ENCODE assay signal across 8 cellular contexts in the genomic region with DNA sequence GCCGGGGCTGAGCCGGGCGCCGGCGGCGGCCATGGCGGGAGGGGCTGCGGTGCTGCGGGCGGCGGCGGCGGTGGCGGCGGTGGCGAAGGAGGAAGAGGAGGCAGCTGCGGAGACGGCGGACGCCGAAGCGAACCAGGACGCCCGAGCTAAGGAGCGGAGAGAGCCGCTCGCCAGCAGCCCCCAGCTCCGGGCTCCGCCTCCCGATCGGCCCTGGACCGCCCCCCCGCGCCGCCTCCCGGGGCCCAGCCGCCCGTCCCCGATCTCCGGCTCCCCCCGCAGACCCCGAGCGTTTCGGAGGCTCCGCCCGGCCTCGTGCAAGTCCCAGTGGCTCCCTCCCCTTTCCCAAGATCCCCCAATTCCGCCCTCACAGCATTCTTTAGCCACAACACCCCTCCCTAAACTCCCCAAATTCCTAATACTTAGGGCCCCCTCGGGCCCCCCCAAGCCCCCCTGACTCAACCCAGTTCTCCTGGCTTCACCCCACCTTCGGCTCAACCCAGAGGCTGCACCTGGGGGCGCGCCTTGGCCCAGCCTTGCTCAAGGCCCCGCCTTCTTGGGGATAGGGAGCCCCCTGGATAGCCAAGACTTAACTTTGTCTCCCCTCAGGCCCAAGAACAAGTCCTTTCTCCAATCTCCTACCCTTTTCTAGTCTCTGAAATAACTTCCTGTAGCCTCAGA. TPM values are rescaled to one million over a fixed set of nuclear protein-coding genes. Genes with fewer than 3 reads are reported as not detected.
A peak's percentile ranks its signal among the peaks of the same experiment; 100 is the strongest.
DNase-seq lines count a peak whose midpoint lies in the region; ATAC-seq and TF ChIP-seq lines count a peak whose summit lies in the region.

A gene with protein sequence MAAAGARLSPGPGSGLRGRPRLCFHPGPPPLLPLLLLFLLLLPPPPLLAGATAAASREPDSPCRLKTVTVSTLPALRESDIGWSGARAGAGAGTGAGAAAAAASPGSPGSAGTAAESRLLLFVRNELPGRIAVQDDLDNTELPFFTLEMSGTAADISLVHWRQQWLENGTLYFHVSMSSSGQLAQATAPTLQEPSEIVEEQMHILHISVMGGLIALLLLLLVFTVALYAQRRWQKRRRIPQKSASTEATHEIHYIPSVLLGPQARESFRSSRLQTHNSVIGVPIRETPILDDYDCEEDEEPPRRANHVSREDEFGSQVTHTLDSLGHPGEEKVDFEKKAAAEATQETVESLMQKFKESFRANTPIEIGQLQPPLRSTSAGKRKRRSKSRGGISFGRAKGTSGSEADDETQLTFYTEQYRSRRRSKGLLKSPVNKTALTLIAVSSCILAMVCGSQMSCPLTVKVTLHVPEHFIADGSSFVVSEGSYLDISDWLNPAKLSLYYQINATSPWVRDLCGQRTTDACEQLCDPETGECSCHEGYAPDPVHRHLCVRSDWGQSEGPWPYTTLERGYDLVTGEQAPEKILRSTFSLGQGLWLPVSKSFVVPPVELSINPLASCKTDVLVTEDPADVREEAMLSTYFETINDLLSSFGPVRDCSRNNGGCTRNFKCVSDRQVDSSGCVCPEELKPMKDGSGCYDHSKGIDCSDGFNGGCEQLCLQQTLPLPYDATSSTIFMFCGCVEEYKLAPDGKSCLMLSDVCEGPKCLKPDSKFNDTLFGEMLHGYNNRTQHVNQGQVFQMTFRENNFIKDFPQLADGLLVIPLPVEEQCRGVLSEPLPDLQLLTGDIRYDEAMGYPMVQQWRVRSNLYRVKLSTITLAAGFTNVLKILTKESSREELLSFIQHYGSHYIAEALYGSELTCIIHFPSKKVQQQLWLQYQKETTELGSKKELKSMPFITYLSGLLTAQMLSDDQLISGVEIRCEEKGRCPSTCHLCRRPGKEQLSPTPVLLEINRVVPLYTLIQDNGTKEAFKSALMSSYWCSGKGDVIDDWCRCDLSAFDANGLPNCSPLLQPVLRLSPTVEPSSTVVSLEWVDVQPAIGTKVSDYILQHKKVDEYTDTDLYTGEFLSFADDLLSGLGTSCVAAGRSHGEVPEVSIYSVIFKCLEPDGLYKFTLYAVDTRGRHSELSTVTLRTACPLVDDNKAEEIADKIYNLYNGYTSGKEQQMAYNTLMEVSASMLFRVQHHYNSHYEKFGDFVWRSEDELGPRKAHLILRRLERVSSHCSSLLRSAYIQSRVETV (N-terminal part only) (minus strand): TSS at position 152 of the 678 bp plus-strand sequence. CDS start 119 bp downstream, at position 33.

- H3K36me3 Mint-ChIP-seq in stimulated activated memory B cell treated with anti-CD40 and anti-IgM and Interleukin-4, amounts not matched to agents 10 μg/mL and 1 μg/mL and 100 μg/mL, for 72 hours: no peaks in the 10 kb centered on the region
- no peaks in the 10 kb centered on the region for H3K36me3 Mint-ChIP-seq in activated T-helper 1 cell treated with anti-CD3 and anti-CD28 coated beads, Interleukin-12 subunit alpha, Interleukin-12 subunit beta, Interleukin-2, Interleukin-4 antibody, amounts not matched to agents 30 ng/mL and 10 ng/mL and 1 ng/mL, durations not matched to agents 14 hours and 24 hours and 36 hours (ENCODE audit: low read depth)

- TF ChIP-seq POLR2A in adrenal gland (IDR thresholded peaks at IDR 0.05): no peak

- no peaks in the 10 kb centered on the region for H3K4me1 ChIP-seq in adrenal gland (replicated peaks in 1 of 2)

- peak within 1 kb of the TSS in 1 of 4 donors; percentile 62 for H3K4me3 ChIP-seq in adrenal gland

- peak within 1 kb of the TSS; percentile 9 for H3K4me3 Mint-ChIP-seq in stimulated activated memory B cell treated with anti-CD40 and anti-IgM and Interleukin-4, amounts not matched to agents 10 μg/mL and 1 μg/mL and 100 μg/mL, for 72 hours
- no peak within 1 kb of the TSS for H3K4me3 Mint-ChIP-seq in activated T-helper 1 cell treated with anti-CD3 and anti-CD28 coated beads, Interleukin-12 subunit alpha, Interleukin-12 subunit beta, Interleukin-2, Interleukin-4 antibody, amounts not matched to agents 30 ng/mL and 10 ng/mL and 1 ng/mL, durations not matched to agents 14 hours and 24 hours and 36 hours

- peaks cover 37% of the 10 kb centered on the region for H3K27me3 Mint-ChIP-seq in stimulated activated memory B cell treated with anti-CD40 and anti-IgM and Interleukin-4, amounts not matched to agents 10 μg/mL and 1 μg/mL and 100 μg/mL, for 72 hours
- H3K27me3 Mint-ChIP-seq in activated T-helper 1 cell treated with anti-CD3 and anti-CD28 coated beads, Interleukin-12 subunit alpha, Interleukin-12 subunit beta, Interleukin-2, Interleukin-4 antibody, amounts not matched to agents 30 ng/mL and 10 ng/mL and 1 ng/mL, durations not matched to agents 14 hours and 24 hours and 36 hours (ENCODE audit: insufficient read depth): peaks cover 28% of the 10 kb centered on the region

- intact Hi-C loops in adrenal gland (cut with DNase I): no loop called here
- intact Hi-C loops in activated T-helper 1 cell treated with anti-CD3 and anti-CD28 coated beads, Interleukin-12 subunit alpha, Interleukin-12 subunit beta, Interleukin-2, Interleukin-4 antibody, amounts not matched to agents 30 ng/mL and 10 ng/mL and 1 ng/mL, durations not matched to agents 14 hours and 24 hours and 36 hours (cut with micrococcal nuclease): no loop called here

- no peak within 1 kb of the TSS for H3K27ac Mint-ChIP-seq in stimulated activated memory B cell treated with anti-CD40 and anti-IgM and Interleukin-4, amounts not matched to agents 10 μg/mL and 1 μg/mL and 100 μg/mL, for 72 hours
- no peak within 1 kb of the TSS for H3K27ac Mint-ChIP-seq in activated T-helper 1 cell treated with anti-CD3 and anti-CD28 coated beads, Interleukin-12 subunit alpha, Interleukin-12 subunit beta, Interleukin-2, Interleukin-4 antibody, amounts not matched to agents 30 ng/mL and 10 ng/mL and 1 ng/mL, durations not matched to agents 14 hours and 24 hours and 36 hours

- no peaks in the 10 kb centered on the region for H3K4me1 Mint-ChIP-seq in stimulated activated memory B cell treated with anti-CD40 and anti-IgM and Interleukin-4, amounts not matched to agents 10 μg/mL and 1 μg/mL and 100 μg/mL, for 72 hours
- no peaks in the 10 kb centered on the region for H3K4me1 Mint-ChIP-seq in activated T-helper 1 cell treated with anti-CD3 and anti-CD28 coated beads, Interleukin-12 subunit alpha, Interleukin-12 subunit beta, Interleukin-2, Interleukin-4 antibody, amounts not matched to agents 30 ng/mL and 10 ng/mL and 1 ng/mL, durations not matched to agents 14 hours and 24 hours and 36 hours (ENCODE audit: low read depth)

- 0 to 3% (median 1%) methylated on average over 11 to 52 of the region's 53 CpGs for WGBS in adrenal gland, 4 donors

- no peaks in the 10 kb centered on the region for H3K9me3 ChIP-seq in adrenal gland (replicated peaks in 1 of 3)

- no peaks in the 10 kb centered on the region for H3K36me3 ChIP-seq in adrenal gland (replicated peaks in 1 of 2)

- no peak for ATAC-seq in stimulated activated memory B cell treated with anti-CD40 and anti-IgM and Interleukin-4, amounts not matched to agents 10 μg/mL and 1 μg/mL and 100 μg/mL, for 72 hours
- ATAC-seq in GM18511 (IDR thresholded peaks at IDR 0.05; ENCODE audit: unreplicated experiment) (no peak), GM18858 (IDR thresholded peaks at IDR 0.05; ENCODE audit: unreplicated experiment) (no peak), HG03045 (IDR thresholded peaks at IDR 0.05; ENCODE audit: unreplicated experiment) (no peak)

- no peak for TF ChIP-seq CTCF in GM20000 (IDR thresholded peaks at IDR 0.05; ENCODE audit: extremely low read depth, missing control alignments)
- no peak for TF ChIP-seq CTCF in adrenal gland (IDR thresholded peaks at IDR 0.05)

- DNase-seq in GM20000 (ENCODE audit: low spot score) (peak; percentile 37), adrenal gland (peak in 5 of 7 donors; percentile 3 to 57 (median 22)), iPS-NIHi11 (ENCODE audit: low spot score) (peak; percentile 72)
- DNase-seq in activated T-helper 1 cell treated with anti-CD3 and anti-CD28 coated beads, Interleukin-12 subunit alpha, Interleukin-12 subunit beta, Interleukin-2, Interleukin-4 antibody, amounts not matched to agents 30 ng/mL and 10 ng/mL and 1 ng/mL, durations not matched to agents 14 hours and 24 hours and 36 hours (ENCODE audit: low spot score): no peak

- H3K27me3 ChIP-seq in adrenal gland: peaks cover 41% of the 10 kb centered on the region

- H3K27ac ChIP-seq in adrenal gland: peak within 1 kb of the TSS in 1 of 5 donors; percentile 26

- H3K9me3 Mint-ChIP-seq in stimulated activated memory B cell treated with anti-CD40 and anti-IgM and Interleukin-4, amounts not matched to agents 10 μg/mL and 1 μg/mL and 100 μg/mL, for 72 hours: no peaks in the 10 kb centered on the region
- H3K9me3 Mint-ChIP-seq in activated T-helper 1 cell treated with anti-CD3 and anti-CD28 coated beads, Interleukin-12 subunit alpha, Interleukin-12 subunit beta, Interleukin-2, Interleukin-4 antibody, amounts not matched to agents 30 ng/mL and 10 ng/mL and 1 ng/mL, durations not matched to agents 14 hours and 24 hours and 36 hours: no peaks in the 10 kb centered on the region

RNA-seq across cellular contexts. Expression of the gene that starts here (rescaled TPM):
- total RNA-seq in adrenal gland: 10 to 100 TPM in 2 of 8 donors, 1 to 10 TPM in 6; 2.5 to 15.6 (median 7.3) TPM
- polyA plus RNA-seq in adrenal gland: 1 to 10 TPM; 4.0 to 6.9 (median 6.7) TPM
- total RNA-seq in activated T-helper 1 cell treated with anti-CD3 and anti-CD28 coated beads, Interleukin-12 subunit alpha, Interleukin-12 subunit beta, Interleukin-2, Interleukin-4 antibody, amounts not matched to agents 30 ng/mL and 10 ng/mL and 1 ng/mL, durations not matched to agents 14 hours and 24 hours and 36 hours: 2.5 and 3.3 TPM in 2 replicates
